In genomic region chr12:132460571-132460970, GRCh38 we compare ENCODE assay signal across 11 cellular contexts. TPM values are rescaled to one million over a fixed set of nuclear protein-coding genes. Genes with fewer than 3 reads are reported as not detected.
DNase-seq lines count a peak whose midpoint lies in the region; ATAC-seq, FAIRE-seq and TF ChIP-seq lines count a peak whose summit lies in the region.
"Had no signal": no experiment of that assay in that cellular context is flagged by ENCODE, and none has a peak within 500 bp of the region (broad histone marks: within the 10 kb centered on the region; RNA-seq: fewer than 3 reads in every experiment).

No MANE protein-coding gene starts in this region.

- no peak for FAIRE-seq in endothelial cell of umbilical vein (lab: Jason Lieb, UNC)

- DNase-seq in Right ventricle myocardium inferior (ENCODE audit: missing footprints) (peak; percentile 25), right atrium auricular region (ENCODE audit: low spot score) (no peak), endothelial cell of umbilical vein (ENCODE audit: low read depth, low spot score) (no peak), tibial nerve (ENCODE audit: low spot score in 2 of 2) (no peak), G401 (ENCODE audit: low spot score) (no peak)
- DNase-seq in stimulated activated CD8-positive, alpha-beta memory T cell treated with anti-CD3 and anti-CD28 coated beads, Interleukin-4, amount 100 ng/mL, for 48 hours = peak; percentile 50
- DNase-seq: central memory CD4-positive, alpha-beta T cell; NCI-H1930; retina had no signal

- H3K4me3 ChIP-seq in right atrium auricular region (no peak overlapping the region), endothelial cell of umbilical vein (replicated peaks in 1 of 3; ENCODE audit: insufficient read depth in 1 of 3, low read depth in 1 of 3, low read length in 3 of 3) (no peak overlapping the region), tibial nerve (no peak overlapping the region)

- H3K79me2 ChIP-seq in endothelial cell of umbilical vein (ENCODE audit: control insufficient read depth, insufficient read depth, low read length) = no peaks in the 10 kb centered on the region

- intact Hi-C loops in Right ventricle myocardium inferior (cut with DNase I) (no loop called here), endothelial cell of umbilical vein (cut with micrococcal nuclease) (loop anchor here (10.0 kb wide), 1 partner anchor 64 kb away; no protein-coding TSS in a partner anchor)

- no peaks in the 10 kb centered on the region for H3K9me3 ChIP-seq in right atrium auricular region
- H3K9me3 ChIP-seq in endothelial cell of umbilical vein (replicated peaks; ENCODE audit: control insufficient read depth, insufficient read depth, low read length) = no peaks in the 10 kb centered on the region
- H3K9me3 ChIP-seq in tibial nerve = peaks cover 0 to 9% (median 0%) of the 10 kb centered on the region in 4 donors

- POLR2A ChIA-PET in endothelial cell of umbilical vein (lab: Charles Lee) = no interaction called here

- no peak overlapping the region for H3K9ac ChIP-seq in endothelial cell of umbilical vein (replicated peaks; ENCODE audit: extremely low read depth, insufficient read depth, low read length)

- in situ Hi-C loops in G401 (cut with HindIII; ENCODE audit: low sequenced_read_pairs) = no loop called here

- H3K4me1 ChIP-seq in right atrium auricular region (no peaks in the 10 kb centered on the region), endothelial cell of umbilical vein (ENCODE audit: control insufficient read depth, extremely low read depth, insufficient read depth, low read length) (no peaks in the 10 kb centered on the region), tibial nerve (no peaks in the 10 kb centered on the region)

- TF ChIP-seq POLR2A in endothelial cell of umbilical vein (IDR thresholded peaks at IDR 0.05; ENCODE audit: low read depth, low read length) (no peak), tibial nerve (IDR thresholded peaks at IDR 0.05) (no peak)

- H3K27me3 ChIP-seq in right atrium auricular region (no peaks in the 10 kb centered on the region), endothelial cell of umbilical vein (ENCODE audit: control insufficient read depth in 2 of 2, insufficient read depth in 2 of 2, low read length in 2 of 2) (no peaks in the 10 kb centered on the region), tibial nerve (peaks cover 0 to 6% of the 10 kb centered on the region in 2 donors)

- no peak overlapping the region for H2AFZ ChIP-seq in endothelial cell of umbilical vein (ENCODE audit: low read depth, low read length)

- TF ChIP-seq CTCF in right atrium auricular region (IDR thresholded peaks at IDR 0.05) = peak in 1 of 2 donors; percentile 16
- TF ChIP-seq CTCF in LNCAP (IDR thresholded peaks at IDR 0.05) = peak; percentile 20; the same call in 1 of the 2 replicates
- peak; percentile 21 to 35 for TF ChIP-seq CTCF in endothelial cell of umbilical vein (IDR thresholded peaks at IDR 0.05; ENCODE audit: extremely low read depth in 1 of 2, insufficient read depth in 1 of 2, low read depth in 1 of 2, low read length in 2 of 2)
- no peak for TF ChIP-seq CTCF in tibial nerve (IDR thresholded peaks at IDR 0.05)

- BruUV-seq in endothelial cell of umbilical vein (replicated peaks; lab: Mats Ljungman, UMichigan) = no TSS peak

- dilution Hi-C loops in endothelial cell of umbilical vein (cut with MboI; ENCODE audit: extremely low pct_ligation_motif_present, low sequenced_read_pairs) = no loop called here

- ATAC-seq in Right ventricle myocardium inferior (no peak), HG02938 (IDR thresholded peaks at IDR 0.05; ENCODE audit: unreplicated experiment) (no peak)

- H3K4me2 ChIP-seq in endothelial cell of umbilical vein (ENCODE audit: insufficient read depth, low read length) = no peak overlapping the region

- TF ChIP-seq EP300 in tibial nerve (IDR thresholded peaks at IDR 0.05) = no peak

- H3K36me3 ChIP-seq in right atrium auricular region = no peaks in the 10 kb centered on the region
- no peaks in the 10 kb centered on the region for H3K36me3 ChIP-seq in endothelial cell of umbilical vein (ENCODE audit: control insufficient read depth in 2 of 2, extremely low read depth in 1 of 2, insufficient read depth in 2 of 2, low read length in 2 of 2)
- H3K36me3 ChIP-seq in tibial nerve = no peaks in the 10 kb centered on the region

- CTCF ChIA-PET in endothelial cell of umbilical vein (lab: Charles Lee) = interaction anchor here (0.6 to 2.7 kb wide), 10 partner anchors 10 to 139 kb away, joined by 3 to 8 read pairs (median 4); no protein-coding TSS in a partner anchor

- 74 to 76% methylated on average over 13 of the region's 13 CpGs for WGBS in tibial nerve, 2 donors

- no peaks in the 10 kb centered on the region for H4K20me1 ChIP-seq in endothelial cell of umbilical vein (replicated peaks; ENCODE audit: control insufficient read depth, extremely low read depth, insufficient read depth, low read length)

- H3K9me1 ChIP-seq in endothelial cell of umbilical vein (replicated peaks; ENCODE audit: control insufficient read depth, extremely low read depth, insufficient read depth, low read length) = no peaks in the 10 kb centered on the region

- H3K27ac ChIP-seq in right atrium auricular region (no peak overlapping the region), endothelial cell of umbilical vein (ENCODE audit: insufficient read depth, low read depth, low read length) (no peak overlapping the region), tibial nerve (no peak overlapping the region)

TF ChIP-seq in endothelial cell of umbilical vein, 7 proteins besides CTCF, POLR2A, EP300 and RAD21:
- no peak for TF ChIP-seq MYC (IDR thresholded peaks at IDR 0.05; ENCODE audit: low read depth, low read length)

RNA-seq across cellular contexts. Expression of gene FBRSL1, which starts 29.4 kb away (rescaled TPM):
- 51.9 TPM for total RNA-seq in Right ventricle myocardium inferior
- 10 to 100 TPM; 19.3 to 20.4 TPM for total RNA-seq in right atrium auricular region
- total RNA-seq in endothelial cell of umbilical vein = 75.5 and 79.8 TPM in 2 replicates
- 10.2 and 19.3 TPM in 2 replicates for polyA plus RNA-seq in endothelial cell of umbilical vein
- 11.1 and 20.9 TPM in 2 replicates for polyA plus RNA-seq in endothelial cell of umbilical vein (2011; cell fraction: cytosol; rRNA removed)
- 30.5 and 90.9 TPM in 2 replicates for polyA plus RNA-seq in endothelial cell of umbilical vein (2011; cell fraction: nucleus; rRNA removed)
- 39.6 and 65.2 TPM in 2 replicates for polyA plus RNA-seq in endothelial cell of umbilical vein (2012)
- 3.4 and 4.2 TPM in 2 replicates for polyA minus RNA-seq in endothelial cell of umbilical vein
- 44.8 TPM for polyA minus RNA-seq in endothelial cell of umbilical vein (2011; cell fraction: cytosol; rRNA and poly(A)+ RNA removed)
- polyA minus RNA-seq in endothelial cell of umbilical vein (2011; cell fraction: nucleus; rRNA and poly(A)+ RNA removed) = 7.9 and 13.7 TPM in 2 replicates
- total RNA-seq in tibial nerve = 10 to 100 TPM; 13.8 to 31.5 (median 16.1) TPM
- total RNA-seq in G401 (2014; rRNA removed; shearing (Covaris generic)) = 9.5 and 10.2 TPM in 2 replicates

Comparison
In these comparisons a context has a peak if more than half of its experiments do, and no peak if none do; other contexts are left out.
1. DNase-seq: peak in Right ventricle myocardium inferior (single experiment) and stimulated activated CD8-positive, alpha-beta memory T cell treated with anti-CD3 and anti-CD28 coated beads, Interleukin-4, amount 100 ng/mL, for 48 hours (single experiment); none in right atrium auricular region (single experiment), endothelial cell of umbilical vein (single experiment), tibial nerve (0 of 2) and G401 (single experiment).
2. CTCF ChIP-seq: peak in LNCAP (single experiment) and endothelial cell of umbilical vein (2 of 2); none in tibial nerve (0 of 5).